25 cellular contexts compared by ENCODE assay signal in the genomic region with DNA sequence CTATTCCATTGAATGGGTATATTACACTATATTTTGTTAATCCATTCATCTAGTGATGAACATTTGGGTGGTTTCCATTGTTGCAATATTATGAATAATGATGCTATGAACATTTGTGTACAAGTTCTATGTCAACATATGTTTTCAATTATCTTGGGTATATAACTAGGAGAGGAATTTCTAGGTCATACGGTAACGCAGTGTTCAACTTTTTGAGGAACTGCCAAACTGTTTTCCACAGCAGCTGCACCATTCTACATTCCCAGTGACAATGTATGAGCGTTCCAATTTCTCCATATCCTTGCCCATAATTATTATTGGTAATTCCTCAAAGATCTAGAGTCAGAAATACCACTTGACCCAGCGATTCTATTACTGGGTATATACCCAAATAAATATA.
"Had no signal": no experiment of that assay in that cellular context is flagged by ENCODE, and none has a peak within 500 bp of the region (broad histone marks: within the 10 kb centered on the region; RNA-seq: fewer than 3 reads in every experiment).

No MANE protein-coding gene starts in this region.

- H3K27ac ChIP-seq: coronary artery, dorsolateral prefrontal cortex, esophagus muscularis mucosa, gastrocnemius medialis, heart left ventricle, hepatocyte, left lung, lower lobe of right lung had no signal

- ATAC-seq: gastrocnemius medialis; heart left ventricle; left cardiac atrium; left lung; left ventricle myocardium superior; lower lobe of right lung; mucosa of descending colon; naive thymus-derived CD8-positive, alpha-beta T cell had no signal

- FAIRE-seq: colon, endothelial cell of umbilical vein, kidney had no signal

- H2AFZ ChIP-seq: hepatocyte had no signal

- H3K27me3 ChIP-seq: esophagus muscularis mucosa, gastrocnemius medialis, hepatocyte, left lung had no signal

- H3K4me2 ChIP-seq: hepatocyte had no signal

- H3K4me1 ChIP-seq: esophagus muscularis mucosa, gastrocnemius medialis, heart left ventricle, left lung, lower lobe of right lung had no signal

- H3K36me3 ChIP-seq: esophagus muscularis mucosa, gastrocnemius medialis, heart left ventricle, left lung, lower lobe of right lung had no signal

- H3K9me3 ChIP-seq: esophagus muscularis mucosa, gastrocnemius medialis, left lung, lower lobe of right lung, mucosa of descending colon had no signal

- DNase-seq: dermis blood vessel endothelial cell; dorsolateral prefrontal cortex; effector CD4-positive, alpha-beta T cell; effector memory CD4-positive, alpha-beta T cell; foreskin melanocyte; gastrocnemius medialis; heart left ventricle; hypothalamus; immature natural killer cell; islet precursor cell; kidney; kidney glomerular epithelial cell; left cardiac atrium; left lung; left ventricle myocardium superior; lower lobe of right lung; mesenchymal stem cell; mucosa of descending colon; naive B cell; naive thymus-derived CD8-positive, alpha-beta T cell had no signal

- H3K4me3 ChIP-seq: coronary artery, dorsolateral prefrontal cortex, esophagus muscularis mucosa, gastrocnemius medialis, heart left ventricle, hepatocyte, left lung, lower lobe of right lung, mucosa of descending colon had no signal

- H3K79me2 ChIP-seq: hepatocyte had no signal
